Comparison of ENCODE assay signal across 8 cellular contexts in the genomic region with DNA sequence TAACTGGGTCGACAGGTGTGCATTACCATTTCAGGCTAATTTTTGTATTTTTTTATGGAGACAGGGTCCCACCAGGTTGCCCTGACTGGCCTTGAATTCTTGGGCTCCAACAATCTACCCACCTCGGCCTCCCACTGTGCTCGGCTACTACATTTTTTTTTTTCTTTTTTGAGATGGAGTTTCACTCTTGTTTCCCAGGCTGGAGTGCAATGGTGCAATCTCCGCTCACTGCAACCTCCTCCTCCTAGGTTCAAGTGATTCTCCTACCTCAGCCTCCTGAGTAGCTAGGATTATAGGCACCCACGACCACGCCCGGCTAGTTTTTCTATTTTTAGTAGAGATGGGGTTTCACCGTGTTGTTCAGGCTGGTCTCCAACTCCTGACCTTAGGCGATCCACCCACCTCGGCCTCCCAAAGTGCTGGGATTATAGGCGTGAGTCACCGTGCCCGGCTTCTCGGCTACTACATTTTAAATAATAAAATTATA. TPM values are rescaled to one million over a fixed set of nuclear protein-coding genes. Genes with fewer than 3 reads are reported as not detected.
DNase-seq lines count a peak whose midpoint lies in the region; TF ChIP-seq lines count a peak whose summit lies in the region.
"Not testable (repeated sequence)": the region's sequence is repeated elsewhere in the genome, so short reads cannot be mapped to it uniquely, and the experiment has no call there.

No MANE protein-coding gene starts in this region.

- intact Hi-C loops in mammary epithelial cell (cut with micrococcal nuclease), result not testable (repeated sequence)

- WGBS in H9 (ENCODE audit: extremely low coverage, insufficient read length, low lambda C conversion rate), result no CpG with 5 or more reads among the region's 14 CpGs
- 29% methylated on average over 14 of the region's 14 CpGs for WGBS in mammary epithelial cell (ENCODE audit: low coverage, missing lambda C conversion rate)
- WGBS in hepatocyte (ENCODE audit: low lambda C conversion rate, missing lambda C conversion rate), result 52% methylated on average over 14 of the region's 14 CpGs
- WGBS in suprapubic skin, result 48% methylated on average over 14 of the region's 14 CpGs

- not testable (repeated sequence) for H2AFZ ChIP-seq in H9 (ENCODE audit: low read length); SU-DHL-6 (ENCODE audit: low read depth, low read length, severe bottlenecking); mammary epithelial cell (ENCODE audit: low read depth, low read length); hepatocyte

- H3K27me3 Mint-ChIP-seq in H9 (ENCODE audit: low read depth), result not testable (repeated sequence)

- not testable (repeated sequence) for H2BK5ac ChIP-seq in H9 (ENCODE audit: insufficient read length, low read length)

- H4K20me1 ChIP-seq in BLaER1, result peaks cover 21% of the 10 kb centered on the region
- H4K20me1 ChIP-seq in H9 (ENCODE audit: control insufficient read depth, insufficient read depth, insufficient read length); SU-DHL-6 (ENCODE audit: low read depth, low read length); mammary epithelial cell (ENCODE audit: insufficient read depth, low read length); hepatocyte (ENCODE audit: insufficient read depth, poor library complexity, severe bottlenecking): not testable (repeated sequence)

- peak overlapping the region; percentile 49 to 56; a peak in 3 of 5 replicates for H3K4me3 Mint-ChIP-seq in H9

- not testable (repeated sequence) for H3K27ac ChIP-seq in BLaER1
- peak overlapping the region; percentile 100 for H3K27ac ChIP-seq in H9 (ENCODE audit: insufficient read length, low read depth, low read length)
- H3K27ac ChIP-seq in SU-DHL-6 (ENCODE audit: low read depth, low read length), result peak overlapping the region; percentile 87; the same call in 1 of the 2 replicates
- H3K27ac ChIP-seq in mammary epithelial cell (ENCODE audit: insufficient read depth, low read depth, low read length), result peak overlapping the region; percentile 42
- H3K27ac ChIP-seq in hepatocyte, result peak overlapping the region; percentile 64
- H3K27ac ChIP-seq in suprapubic skin, result peak overlapping the region; percentile 72

- H3F3A ChIP-seq in SU-DHL-6 (ENCODE audit: insufficient read depth), result peaks cover 20% of the 10 kb centered on the region

- H3K4me3 ChIP-seq in BLaER1; MG63; SU-DHL-6 (ENCODE audit: insufficient read depth, low read length, poor library complexity, severe bottlenecking); hepatocyte; suprapubic skin: not testable (repeated sequence)
- H3K4me3 ChIP-seq in mammary epithelial cell (replicated peaks in 1 of 3; ENCODE audit: insufficient read depth in 1 of 3, low read depth in 2 of 3, low read length in 3 of 3), result peak overlapping the region in 1 of 3 experiments; percentile 6

- H3K18ac ChIP-seq in H9 (ENCODE audit: insufficient read length, low read depth, low read length), result peak overlapping the region; percentile 57

- H3K4me2 ChIP-seq in BLaER1 (peak overlapping the region; percentile 92), H9 (ENCODE audit: insufficient read depth, insufficient read length, low read length) (peak overlapping the region; percentile 100), SU-DHL-6 (ENCODE audit: low read depth, low read length, poor library complexity, severe bottlenecking) (peak overlapping the region; percentile 84), mammary epithelial cell (ENCODE audit: insufficient read depth, low read depth, low read length) (peak overlapping the region; percentile 33)
- H3K4me2 ChIP-seq in hepatocyte, result not testable (repeated sequence)

- H3T11ph ChIP-seq in H9 (ENCODE audit: low read length), result not testable (repeated sequence)

- not testable (repeated sequence) for TF ChIP-seq EP300 in suprapubic skin (IDR thresholded peaks at IDR 0.05)

- H3K4me1 Mint-ChIP-seq in H9, result peaks cover 34 to 49% of the 10 kb centered on the region in 2 experiments

- not testable (repeated sequence) for H2AK5ac ChIP-seq in H9 (ENCODE audit: insufficient read length, low read length)

- DNase-seq in H9; mammary epithelial cell; hepatocyte (ENCODE audit: low spot score); suprapubic skin (ENCODE audit: low spot score in 2 of 2): not testable (repeated sequence)
- DNase-seq in MG63 (peak; percentile 65), myocyte (ENCODE audit: low read depth) (peak; percentile 11)

- not testable (repeated sequence) for H2BK15ac ChIP-seq in H9 (ENCODE audit: low read depth, low read length)

- BruUV-seq in mammary epithelial cell (replicated peaks; lab: Mats Ljungman, UMichigan), result not testable (repeated sequence)

- not testable (repeated sequence) for H3K27me3 ChIP-seq in BLaER1; H9 (ENCODE audit: insufficient read depth, low read length); MG63; SU-DHL-6 (ENCODE audit: low read length); mammary epithelial cell (ENCODE audit: insufficient read depth, low read length); hepatocyte; suprapubic skin

- CTCF ChIA-PET in mammary epithelial cell (lab: Charles Lee; ENCODE audit: low non-redundant PET), result interaction anchor here (0.7 kb wide), 1 partner anchor 56 kb away, joined by 5 read pairs; no protein-coding TSS in a partner anchor

- H4K5ac ChIP-seq in H9 (ENCODE audit: insufficient read length, low read depth, low read length), result not testable (repeated sequence)

- in situ Hi-C loops in mammary epithelial cell (cut with MboI; ENCODE audit: low sequenced_read_pairs in 2 of 2), result not testable (repeated sequence)

- dilution Hi-C loops in mammary epithelial cell (cut with HindIII; ENCODE audit: low sequenced_read_pairs), result not testable (repeated sequence)

- H4K91ac ChIP-seq in H9 (ENCODE audit: insufficient read length, low read depth, low read length), result not testable (repeated sequence)

- not testable (repeated sequence) for H2BK12ac ChIP-seq in H9 (ENCODE audit: insufficient read length, low read depth, low read length)

- TF ChIP-seq CTCF in H9 (conservative IDR thresholded peaks at IDR 0.05); SU-DHL-6 (IDR thresholded peaks at IDR 0.05; ENCODE audit: insufficient read depth, low read length, poor library complexity, severe bottlenecking); mammary epithelial cell (conservative IDR thresholded peaks at IDR 0.05 in 1 of 2, IDR thresholded peaks at IDR 0.05 in 1 of 2; ENCODE audit: extremely low read depth in 1 of 2, insufficient read depth in 1 of 2, low read depth in 1 of 2, low read length in 2 of 2); hepatocyte (IDR thresholded peaks at IDR 0.05; ENCODE audit: poor library complexity); suprapubic skin (IDR thresholded peaks at IDR 0.05): not testable (repeated sequence)

- H2BK20ac ChIP-seq in H9 (ENCODE audit: low read depth, low read length, poor library complexity, severe bottlenecking), result not testable (repeated sequence)

- H3K9me3 Mint-ChIP-seq in H9, result not testable (repeated sequence)

- not testable (repeated sequence) for H2BK120ac ChIP-seq in H9 (ENCODE audit: low read depth, low read length, poor library complexity, severe bottlenecking)

- not testable (repeated sequence) for H4K8ac ChIP-seq in H9 (replicated peaks; ENCODE audit: insufficient read length, low read depth, low read length)

- H3K9me3 ChIP-seq in BLaER1; H9 (ENCODE audit: control insufficient read depth, low read depth, low read length); MG63; SU-DHL-6 (ENCODE audit: insufficient read depth, low read length); mammary epithelial cell (replicated peaks; ENCODE audit: insufficient read depth, low read length); hepatocyte (ENCODE audit: low read depth); suprapubic skin: not testable (repeated sequence)

- peaks cover 16% of the 10 kb centered on the region; the same call in 1 of the 2 replicates for H3K79me2 ChIP-seq in H9 (ENCODE audit: insufficient read depth, low read length)
- peaks cover 26% of the 10 kb centered on the region for H3K79me2 ChIP-seq in SU-DHL-6 (ENCODE audit: insufficient read depth, low read length)
- H3K79me2 ChIP-seq in mammary epithelial cell (ENCODE audit: insufficient read depth, low read length), result peaks cover 21% of the 10 kb centered on the region
- H3K79me2 ChIP-seq in hepatocyte, result peaks cover 14% of the 10 kb centered on the region

- not testable (repeated sequence) for H3K23ac ChIP-seq in H9 (ENCODE audit: insufficient read length, low read depth, low read length)

- H3K36me3 ChIP-seq in BLaER1, result 0 out of 2 replicates have a peak, but pooled peaks cover 12% of the 10 kb centered on the region
- H3K36me3 ChIP-seq in MG63; SU-DHL-6 (ENCODE audit: low read length); mammary epithelial cell (ENCODE audit: insufficient read depth, low read length); hepatocyte (replicated peaks; ENCODE audit: insufficient read depth, low read depth); suprapubic skin: not testable (repeated sequence)

- not testable (repeated sequence) for H3K14ac ChIP-seq in H9 (ENCODE audit: insufficient read depth, low read length)

- H3K4me1 ChIP-seq in BLaER1, result peaks cover 36% of the 10 kb centered on the region
- not testable (repeated sequence) for H3K4me1 ChIP-seq in H9 (ENCODE audit: insufficient read depth, low read length); hepatocyte (ENCODE audit: insufficient read depth)
- H3K4me1 ChIP-seq in mammary epithelial cell (ENCODE audit: insufficient read depth, low read length), result peaks cover 22% of the 10 kb centered on the region
- peaks cover 36% of the 10 kb centered on the region for H3K4me1 ChIP-seq in suprapubic skin

- H3K79me1 ChIP-seq in H9 (ENCODE audit: insufficient read depth, low read depth, low read length, poor library complexity, severe bottlenecking), result not testable (repeated sequence)

- TF ChIP-seq POLR2A in suprapubic skin (IDR thresholded peaks at IDR 0.05), result not testable (repeated sequence)

- not testable (repeated sequence) for H3K9me2 ChIP-seq in SU-DHL-6 (replicated peaks; ENCODE audit: insufficient read depth, low read length); hepatocyte (replicated peaks; ENCODE audit: insufficient read depth)

- H3K23me2 ChIP-seq in H9 (ENCODE audit: insufficient read length, low read depth, low read length, poor library complexity, severe bottlenecking), result peaks cover 12% of the 10 kb centered on the region

- not testable (repeated sequence) for H3K56ac ChIP-seq in H9 (ENCODE audit: insufficient read length, low read depth, low read length)

- H3K9ac ChIP-seq in BLaER1; H9 (ENCODE audit: extremely low read depth, insufficient read length, low read length); SU-DHL-6 (ENCODE audit: low read length); mammary epithelial cell (ENCODE audit: insufficient read depth, low read length): not testable (repeated sequence)

- peak overlapping the region; percentile 91 to 97 (median 95) for H3K27ac Mint-ChIP-seq in H9

- peaks cover 4 to 16% (median 8%) of the 10 kb centered on the region in 3 experiments; a peak in 6 of 7 replicates for H3K36me3 Mint-ChIP-seq in H9 (ENCODE audit: insufficient read depth in 1 of 3, low read depth in 3 of 3)

- H3K4ac ChIP-seq in H9 (ENCODE audit: low read depth, low read length), result not testable (repeated sequence)

RNA-seq across cellular contexts. Expression of a gene that starts 2.8 kb away (rescaled TPM):
- total RNA-seq in H9 (2021) (62.1 and 62.4 TPM in 2 replicates), mammary epithelial cell (10 to 100 TPM; 16.0 to 26.2 TPM), hepatocyte (10.7 and 12.5 TPM in 2 replicates), myocyte (17.3 and 21.1 TPM in 2 replicates), suprapubic skin (10 to 100 TPM; 25.7 to 50.4 (median 33.9) TPM)
- total RNA-seq in MG63 (2014; rRNA removed; shearing (Covaris generic); ENCODE audit: low replicate concordance), result 2.2 and 2.6 TPM in 2 replicates
- polyA plus RNA-seq in mammary epithelial cell (10.3 TPM), hepatocyte (5.1 and 8.1 TPM in 2 replicates)
- 29.6 TPM for polyA minus RNA-seq in mammary epithelial cell
- 6.4 TPM for polyA plus RNA-seq in myocyte (2012)

RNA-seq across cellular contexts. Expression of a gene that starts 18.4 kb away (rescaled TPM):
- total RNA-seq in H9 (2021) (5.3 and 5.4 TPM in 2 replicates), mammary epithelial cell (1 to 10 TPM; 3.0 to 3.3 TPM), hepatocyte (2.7 and 3.9 TPM in 2 replicates), myocyte (3.6 and 6.7 TPM in 2 replicates), suprapubic skin (1 to 10 TPM; 2.6 to 5.9 (median 3.7) TPM)
- total RNA-seq in MG63 (2014; rRNA removed; shearing (Covaris generic); ENCODE audit: low replicate concordance), result 1.2 and 1.9 TPM in 2 replicates
- polyA plus RNA-seq in mammary epithelial cell (1.7 TPM), hepatocyte (3.3 and 4.2 TPM in 2 replicates)
- polyA minus RNA-seq in mammary epithelial cell, result 2.1 TPM
- polyA plus RNA-seq in myocyte (2012), result 5.4 TPM

RNA-seq across cellular contexts. Expression of a gene that starts 50.9 kb away (rescaled TPM):
- total RNA-seq in H9 (2021) (39.0 and 39.9 TPM in 2 replicates), mammary epithelial cell (10 to 100 TPM; 38.0 to 44.9 TPM), hepatocyte (16.0 and 16.7 TPM in 2 replicates), myocyte (25.3 and 27.5 TPM in 2 replicates), suprapubic skin (10 to 100 TPM; 20.6 to 47.5 (median 29.8) TPM)
- total RNA-seq in MG63 (2014; rRNA removed; shearing (Covaris generic); ENCODE audit: low replicate concordance), result 9.1 and 10.8 TPM in 2 replicates
- polyA plus RNA-seq in mammary epithelial cell (13.9 TPM), hepatocyte (5.8 and 10.8 TPM in 2 replicates)
- polyA minus RNA-seq in mammary epithelial cell, result 23.8 TPM
- polyA plus RNA-seq in myocyte (2012), result 24.5 TPM

RNA-seq across cellular contexts. Expression of a gene that starts 54.0 kb away (rescaled TPM):
- total RNA-seq in H9 (2021), result 24.1 and 25.1 TPM in 2 replicates
- 3.6 and 4.5 TPM in 2 replicates for total RNA-seq in MG63 (2014; rRNA removed; shearing (Covaris generic); ENCODE audit: low replicate concordance)
- total RNA-seq in mammary epithelial cell, result 10 to 100 TPM in 1 of 2 donors, 1 to 10 TPM in 1; 5.3 to 15.7 TPM
- polyA plus RNA-seq in mammary epithelial cell, result 3.8 TPM
- polyA minus RNA-seq in mammary epithelial cell, result 3.3 TPM
- total RNA-seq in hepatocyte, result 5.1 and 5.7 TPM in 2 replicates
- polyA plus RNA-seq in hepatocyte, result 4.9 and 6.9 TPM in 2 replicates
- total RNA-seq in myocyte, result 5.9 and 6.7 TPM in 2 replicates
- 4.3 TPM for polyA plus RNA-seq in myocyte (2012)
- 10 to 100 TPM in 2 of 4 donors, 1 to 10 TPM in 2; 6.8 to 11.8 (median 10.3) TPM for total RNA-seq in suprapubic skin
